In the genomic region with DNA sequence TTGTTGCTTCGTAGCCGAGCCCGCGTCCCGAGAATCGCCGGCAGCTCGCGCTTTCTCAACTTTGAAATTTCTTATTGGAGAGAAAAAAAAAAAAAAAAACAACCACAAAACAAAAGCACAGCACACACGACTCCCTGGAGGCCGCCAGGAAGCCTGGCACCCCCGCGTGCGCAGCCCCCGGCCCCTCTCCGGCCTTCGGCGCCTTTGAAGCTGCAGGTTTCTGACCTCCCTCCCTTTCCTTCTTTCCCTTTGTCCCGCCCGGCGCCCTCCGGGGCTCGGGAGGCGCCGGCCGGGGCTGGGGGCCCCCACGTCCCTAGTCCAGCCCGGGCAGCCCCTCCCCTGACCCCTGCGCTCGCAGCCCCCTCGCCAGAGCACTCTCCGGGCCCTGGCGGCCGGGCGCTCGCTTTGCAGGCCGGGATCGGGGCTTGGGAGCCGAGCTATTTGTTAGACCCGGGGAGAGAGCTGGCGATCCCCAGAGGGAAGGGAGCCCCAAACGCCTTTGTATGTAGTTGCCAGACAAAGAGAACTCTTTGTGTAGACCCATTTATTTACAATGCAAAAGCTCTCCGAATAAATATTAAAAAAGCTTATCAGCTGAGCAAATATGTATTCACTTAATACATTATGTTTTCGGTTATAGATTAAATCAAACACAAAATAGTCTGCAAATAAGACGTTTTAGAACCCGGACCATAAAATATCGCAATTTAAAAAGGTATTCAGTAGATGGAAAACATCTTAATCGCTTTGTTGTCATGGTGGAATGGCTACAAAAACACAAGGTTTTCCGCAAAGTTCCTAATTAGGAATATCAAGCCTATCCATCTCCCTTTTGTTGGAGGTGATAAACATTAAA, we compare ENCODE assay signal across 8 cellular contexts. TPM values are rescaled to one million over a fixed set of nuclear protein-coding genes. Genes with fewer than 3 reads are reported as not detected.
DNase-seq lines count a peak whose midpoint lies in the region; ATAC-seq and TF ChIP-seq lines count a peak whose summit lies in the region.

No MANE protein-coding gene starts in this region.

- H3K9ac ChIP-seq in HUES6 (ENCODE audit: low read length) (peak overlapping the region; percentile 98), neural cell (ENCODE audit: low read length) (peak overlapping the region; percentile 98)

- peaks cover 8% of the 10 kb centered on the region for H4K20me1 ChIP-seq in neural cell (ENCODE audit: insufficient read depth)

- intact Hi-C loops in CD8-positive, alpha-beta T cell (cut with DNase I, micrococcal nuclease): loop anchor here (5.0 to 10.0 kb wide), 4 partner anchors 85 to 1585 kb away; a partner anchor contains a TSS
- intact Hi-C loops in esophagus muscularis mucosa (cut with DNase I): loop anchor here (5.0 kb wide), 1 partner anchor 115 kb away; a partner anchor contains a TSS

- peaks cover 84% of the 10 kb centered on the region for H3K27me3 ChIP-seq in CD8-positive, alpha-beta T cell (ENCODE audit: insufficient read depth, low read length)
- H3K27me3 ChIP-seq in HUES6 (ENCODE audit: control insufficient read depth, insufficient read depth, low read length): peaks cover 50% of the 10 kb centered on the region
- no peaks in the 10 kb centered on the region for H3K27me3 ChIP-seq in esophagus muscularis mucosa
- H3K27me3 ChIP-seq in neural cell (ENCODE audit: insufficient read depth, low read depth, low read length): no peaks in the 10 kb centered on the region

- no peaks in the 10 kb centered on the region for H3F3A ChIP-seq in neural cell (ENCODE audit: insufficient read depth, low read length, poor library complexity, severe bottlenecking)

- no peak overlapping the region for H3K4me3 ChIP-seq in CD8-positive, alpha-beta T cell (ENCODE audit: low read depth, low read length)
- H3K4me3 ChIP-seq in HUES6 (ENCODE audit: low read depth, low read length): peak overlapping the region; percentile 58
- H3K4me3 ChIP-seq in esophagus muscularis mucosa: peak overlapping the region; percentile 79 to 95 (median 90)
- H3K4me3 ChIP-seq in neural cell (ENCODE audit: low read length): peak overlapping the region; percentile 97

- no peaks in the 10 kb centered on the region for H3K9me3 Mint-ChIP-seq in CD8-positive, alpha-beta T cell

- TF ChIP-seq CTCF in CD8-positive, alpha-beta T cell (IDR thresholded peaks at IDR 0.05): no peak
- TF ChIP-seq CTCF in esophagus muscularis mucosa (IDR thresholded peaks at IDR 0.05): peak in 2 of 3 experiments; percentile 16 to 50
- no peak for TF ChIP-seq CTCF in neural cell (IDR thresholded peaks at IDR 0.05; ENCODE audit: poor library complexity, severe bottlenecking)

- peaks cover 50% of the 10 kb centered on the region for H3K27me3 Mint-ChIP-seq in CD8-positive, alpha-beta T cell (ENCODE audit: low read depth)
- peaks cover 50% of the 10 kb centered on the region for H3K27me3 Mint-ChIP-seq in T-helper 17 cell

- H3K4me2 ChIP-seq in neural cell (ENCODE audit: low read length): peak overlapping the region; percentile 91

- 5% methylated on average over 48 of the region's 49 CpGs for WGBS in esophagus muscularis mucosa

- H3K27ac Mint-ChIP-seq in CD8-positive, alpha-beta T cell: no peak overlapping the region
- peak overlapping the region; percentile 37 for H3K27ac Mint-ChIP-seq in T-helper 17 cell

- DNase-seq in CD8-positive, alpha-beta T cell: no peak
- DNase-seq in T-helper 17 cell (no peak), esophagus muscularis mucosa (ENCODE audit: extremely low spot score) (no peak), GF-D8 (lab: John Stamatoyannopoulos, UW) (no peak), RKO (ENCODE audit: low spot score) (no peak)
- DNase-seq in activated CD4-positive, CD25-positive, alpha-beta regulatory T cell treated with anti-CD3 and anti-CD28 coated beads, Interleukin-2, amount 50 U/mL, for 72 hours: no peak

- H2AFZ ChIP-seq in neural cell (ENCODE audit: low read depth, low read length): no peak overlapping the region

- TF ChIP-seq POLR2A in esophagus muscularis mucosa (IDR thresholded peaks at IDR 0.05; ENCODE audit: low read depth): no peak

- TF ChIP-seq EP300 in esophagus muscularis mucosa (IDR thresholded peaks at IDR 0.05) (no peak), neural cell (conservative IDR thresholded peaks at IDR 0.05; ENCODE audit: poor library complexity, severe bottlenecking) (no peak)

- H3K4me3 Mint-ChIP-seq in CD8-positive, alpha-beta T cell: peak overlapping the region; percentile 58
- peak overlapping the region; percentile 82 for H3K4me3 Mint-ChIP-seq in T-helper 17 cell

- H3K4me1 Mint-ChIP-seq in CD8-positive, alpha-beta T cell (ENCODE audit: low read depth): peaks cover 32% of the 10 kb centered on the region
- peaks cover 30% of the 10 kb centered on the region for H3K4me1 Mint-ChIP-seq in T-helper 17 cell

- H3K36me3 ChIP-seq in CD8-positive, alpha-beta T cell (ENCODE audit: insufficient read depth, low read length): no peaks in the 10 kb centered on the region
- H3K36me3 ChIP-seq in HUES6 (ENCODE audit: control insufficient read depth, insufficient read depth, low read length) (no peaks in the 10 kb centered on the region), esophagus muscularis mucosa (no peaks in the 10 kb centered on the region), neural cell (ENCODE audit: insufficient read depth, low read length) (no peaks in the 10 kb centered on the region)

- POLR2A ChIA-PET in CD8-positive, alpha-beta T cell (lab: Charles Lee): interaction anchor here (0.7 to 1.2 kb wide), 3 partner anchors 13 to 115 kb away, joined by 3 to 4 read pairs (median 3); a partner anchor contains a TSS

- CTCF ChIA-PET in CD8-positive, alpha-beta T cell (lab: Charles Lee): interaction anchor here (1.4 kb wide), 1 partner anchor 87 kb away, joined by 5 read pairs; no protein-coding TSS in a partner anchor

- no peak for ATAC-seq in CD8-positive, alpha-beta T cell
- no peak for ATAC-seq in T-helper 17 cell

- H3K9me3 ChIP-seq in CD8-positive, alpha-beta T cell (ENCODE audit: low read length): no peaks in the 10 kb centered on the region
- no peaks in the 10 kb centered on the region for H3K9me3 ChIP-seq in HUES6 (ENCODE audit: control insufficient read depth, insufficient read depth, low read depth, low read length)
- H3K9me3 ChIP-seq in T-helper 17 cell (ENCODE audit: control insufficient read depth, low read length, poor library complexity, severe bottlenecking): no peaks in the 10 kb centered on the region
- no peaks in the 10 kb centered on the region for H3K9me3 ChIP-seq in esophagus muscularis mucosa
- no peaks in the 10 kb centered on the region for H3K9me3 ChIP-seq in neural cell (ENCODE audit: low read length)

- peaks cover 60% of the 10 kb centered on the region for H3K4me1 ChIP-seq in CD8-positive, alpha-beta T cell (ENCODE audit: insufficient read depth, low read length)
- H3K4me1 ChIP-seq in HUES6 (ENCODE audit: control insufficient read depth, insufficient read depth, low read length) (peaks cover 42% of the 10 kb centered on the region), esophagus muscularis mucosa (peaks cover 39 to 59% (median 56%) of the 10 kb centered on the region in 4 donors)

- no peaks in the 10 kb centered on the region for H3K9me2 ChIP-seq in neural cell (ENCODE audit: insufficient read depth, low read length)

- no peak for TF ChIP-seq RAD21 in neural cell (conservative IDR thresholded peaks at IDR 0.05)

- H3K36me3 Mint-ChIP-seq in CD8-positive, alpha-beta T cell: peaks cover 2% of the 10 kb centered on the region
- H3K36me3 Mint-ChIP-seq in T-helper 17 cell (ENCODE audit: low read depth): peaks cover 3% of the 10 kb centered on the region

- no peak overlapping the region for H3K27ac ChIP-seq in CD8-positive, alpha-beta T cell (ENCODE audit: low read depth, low read length)
- H3K27ac ChIP-seq in HUES6 (ENCODE audit: low read depth, low read length) (peak overlapping the region; percentile 98; the same call in 1 of the 2 replicates), esophagus muscularis mucosa (replicated peaks in 1 of 4) (peak overlapping the region; percentile 96 to 100 (median 99)), neural cell (ENCODE audit: low read length) (peak overlapping the region; percentile 97)

- H3K79me2 ChIP-seq in neural cell (replicated peaks; ENCODE audit: insufficient read depth, low read length): peaks cover 80% of the 10 kb centered on the region

TF ChIP-seq in neural cell, 6 proteins besides CTCF, POLR2A, EP300 and RAD21:
- TF ChIP-seq POLR2AphosphoS5 (IDR thresholded peaks at IDR 0.05): peak; percentile 4
- TF ChIP-seq, protein P1, sequence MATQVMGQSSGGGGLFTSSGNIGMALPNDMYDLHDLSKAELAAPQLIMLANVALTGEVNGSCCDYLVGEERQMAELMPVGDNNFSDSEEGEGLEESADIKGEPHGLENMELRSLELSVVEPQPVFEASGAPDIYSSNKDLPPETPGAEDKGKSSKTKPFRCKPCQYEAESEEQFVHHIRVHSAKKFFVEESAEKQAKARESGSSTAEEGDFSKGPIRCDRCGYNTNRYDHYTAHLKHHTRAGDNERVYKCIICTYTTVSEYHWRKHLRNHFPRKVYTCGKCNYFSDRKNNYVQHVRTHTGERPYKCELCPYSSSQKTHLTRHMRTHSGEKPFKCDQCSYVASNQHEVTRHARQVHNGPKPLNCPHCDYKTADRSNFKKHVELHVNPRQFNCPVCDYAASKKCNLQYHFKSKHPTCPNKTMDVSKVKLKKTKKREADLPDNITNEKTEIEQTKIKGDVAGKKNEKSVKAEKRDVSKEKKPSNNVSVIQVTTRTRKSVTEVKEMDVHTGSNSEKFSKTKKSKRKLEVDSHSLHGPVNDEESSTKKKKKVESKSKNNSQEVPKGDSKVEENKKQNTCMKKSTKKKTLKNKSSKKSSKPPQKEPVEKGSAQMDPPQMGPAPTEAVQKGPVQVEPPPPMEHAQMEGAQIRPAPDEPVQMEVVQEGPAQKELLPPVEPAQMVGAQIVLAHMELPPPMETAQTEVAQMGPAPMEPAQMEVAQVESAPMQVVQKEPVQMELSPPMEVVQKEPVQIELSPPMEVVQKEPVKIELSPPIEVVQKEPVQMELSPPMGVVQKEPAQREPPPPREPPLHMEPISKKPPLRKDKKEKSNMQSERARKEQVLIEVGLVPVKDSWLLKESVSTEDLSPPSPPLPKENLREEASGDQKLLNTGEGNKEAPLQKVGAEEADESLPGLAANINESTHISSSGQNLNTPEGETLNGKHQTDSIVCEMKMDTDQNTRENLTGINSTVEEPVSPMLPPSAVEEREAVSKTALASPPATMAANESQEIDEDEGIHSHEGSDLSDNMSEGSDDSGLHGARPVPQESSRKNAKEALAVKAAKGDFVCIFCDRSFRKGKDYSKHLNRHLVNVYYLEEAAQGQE (IDR thresholded peaks at IDR 0.05; ENCODE audit: borderline replicate concordance): no peak

RNA-seq across cellular contexts. Expression of a gene that starts 2.3 kb away (rescaled TPM):
- under 1 TPM; 0.08 to 0.24 TPM for total RNA-seq in CD8-positive, alpha-beta T cell
- total RNA-seq in T-helper 17 cell: under 1 TPM; 0.22 to 0.29 TPM
- total RNA-seq in esophagus muscularis mucosa: 10 to 100 TPM; 15.9 to 38.1 (median 21.1) TPM
- polyA plus RNA-seq in neural cell: 12.4 and 14.2 TPM in 2 replicates
- polyA minus RNA-seq in neural cell: 20.7 and 24.9 TPM in 2 replicates

Comparison
In these comparisons a context has a peak if more than half of its experiments do, and no peak if none do; other contexts are left out.
1. CTCF ChIP-seq: peak in esophagus muscularis mucosa (2 of 3); none in CD8-positive, alpha-beta T cell (single experiment) and neural cell (single experiment).
2. RNA of a gene that starts 2.3 kb away (total RNA-seq): 15.9 to 38.1 TPM in esophagus muscularis mucosa; 0.22 to 0.29 TPM in T-helper 17 cell and 0.08 to 0.24 TPM in CD8-positive, alpha-beta T cell; every median in the first group is over 10 times any median in the second.